In the genomic region with DNA sequence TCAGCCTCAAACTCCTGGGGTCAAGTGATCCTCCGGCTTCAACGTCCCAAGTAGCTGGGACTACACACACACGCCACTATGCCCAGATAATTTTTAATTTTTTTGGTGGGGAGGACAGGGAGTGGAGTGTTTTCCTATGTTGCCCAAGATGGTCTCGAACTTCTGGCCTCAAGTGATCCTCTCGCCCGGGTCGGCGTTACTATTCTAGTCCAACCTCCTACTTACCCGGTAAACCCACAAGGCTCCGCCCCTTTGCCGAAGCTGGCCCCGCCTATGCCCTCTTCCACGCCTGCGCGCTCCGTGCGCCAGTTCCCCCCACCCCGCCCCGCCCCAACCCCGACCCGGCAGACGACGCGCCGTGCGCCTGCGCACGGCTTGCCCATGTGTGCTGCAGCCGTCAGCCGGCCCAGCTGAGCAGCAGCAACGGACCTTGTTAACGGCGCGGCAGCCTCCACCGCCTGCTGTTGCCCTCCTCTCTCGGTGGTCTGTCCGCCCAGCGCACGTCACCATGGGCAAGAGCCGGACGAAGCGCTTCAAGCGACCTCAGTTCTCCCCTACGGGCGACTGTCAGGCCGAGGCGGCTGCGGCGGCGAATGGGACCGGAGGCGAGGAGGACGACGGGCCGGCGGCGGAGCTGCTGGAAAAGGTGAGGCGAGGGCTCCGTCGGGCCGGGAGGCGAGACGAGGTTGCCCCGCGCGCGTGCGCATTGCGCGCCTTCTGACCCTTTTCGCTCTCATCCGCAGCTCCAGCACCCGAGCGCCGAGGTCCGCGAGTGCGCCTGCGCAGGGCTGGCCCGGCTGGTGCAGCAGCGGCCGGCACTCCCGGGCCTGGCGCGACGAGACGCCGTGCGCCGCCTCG, we compare ENCODE assay signal across 1 cellular context.
TF ChIP-seq lines count a peak whose summit lies in the region.

A gene with protein sequence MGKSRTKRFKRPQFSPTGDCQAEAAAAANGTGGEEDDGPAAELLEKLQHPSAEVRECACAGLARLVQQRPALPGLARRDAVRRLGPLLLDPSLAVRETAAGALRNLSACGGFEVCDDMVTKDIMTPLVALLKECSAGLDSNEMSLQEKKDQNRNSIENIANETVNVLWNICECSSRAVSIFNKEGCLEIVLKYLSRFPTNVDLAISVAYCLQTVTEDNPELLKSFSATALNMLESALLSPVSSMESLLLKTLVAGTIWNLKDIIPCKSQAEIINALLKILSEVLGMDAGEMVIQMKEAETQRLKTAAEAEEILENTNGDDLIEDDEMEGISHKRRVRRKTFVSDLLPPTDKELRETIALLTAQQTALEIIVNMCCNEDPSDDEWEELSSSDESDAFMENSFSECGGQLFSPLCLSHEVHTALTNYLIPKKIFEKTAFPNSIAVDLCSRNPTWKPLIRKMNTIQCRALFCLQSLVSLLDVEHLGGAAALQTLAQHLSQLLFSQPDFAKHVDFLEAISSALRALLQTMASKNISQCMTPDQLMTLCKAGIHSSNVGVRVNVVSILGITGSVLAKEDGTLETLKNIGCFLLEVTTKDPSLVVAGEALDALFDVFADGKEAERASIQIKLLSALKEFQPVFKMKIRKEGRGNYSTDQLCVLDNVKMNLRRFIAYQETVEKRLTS (plus strand): TSS at position 347 of the 858 bp plus-strand sequence. CDS start 162 bp downstream, at position 509.

TF ChIP-seq in HepG2, 621 proteins besides CTCF, POLR2A, EP300 and RAD21 (continued from another document and continues in another):
- peak; percentile 81; the same call in 1 of the 2 replicates for TF ChIP-seq SALL1 (CRISPR knock-in tag; IDR thresholded peaks at IDR 0.05)
- TF ChIP-seq, protein P1, sequence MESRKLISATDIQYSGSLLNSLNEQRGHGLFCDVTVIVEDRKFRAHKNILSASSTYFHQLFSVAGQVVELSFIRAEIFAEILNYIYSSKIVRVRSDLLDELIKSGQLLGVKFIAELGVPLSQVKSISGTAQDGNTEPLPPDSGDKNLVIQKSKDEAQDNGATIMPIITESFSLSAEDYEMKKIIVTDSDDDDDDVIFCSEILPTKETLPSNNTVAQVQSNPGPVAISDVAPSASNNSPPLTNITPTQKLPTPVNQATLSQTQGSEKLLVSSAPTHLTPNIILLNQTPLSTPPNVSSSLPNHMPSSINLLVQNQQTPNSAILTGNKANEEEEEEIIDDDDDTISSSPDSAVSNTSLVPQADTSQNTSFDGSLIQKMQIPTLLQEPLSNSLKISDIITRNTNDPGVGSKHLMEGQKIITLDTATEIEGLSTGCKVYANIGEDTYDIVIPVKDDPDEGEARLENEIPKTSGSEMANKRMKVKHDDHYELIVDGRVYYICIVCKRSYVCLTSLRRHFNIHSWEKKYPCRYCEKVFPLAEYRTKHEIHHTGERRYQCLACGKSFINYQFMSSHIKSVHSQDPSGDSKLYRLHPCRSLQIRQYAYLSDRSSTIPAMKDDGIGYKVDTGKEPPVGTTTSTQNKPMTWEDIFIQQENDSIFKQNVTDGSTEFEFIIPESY (CRISPR knock-in tag; IDR thresholded peaks at IDR 0.05) = no peak; the same call in 1 of the 2 replicates
- TF ChIP-seq ZNF839 (CRISPR knock-in tag; IDR thresholded peaks at IDR 0.05; ENCODE audit: borderline replicate concordance) = no peak; the same call in 1 of the 2 replicates
- TF ChIP-seq SIX4 (CRISPR knock-in tag; IDR thresholded peaks at IDR 0.05) = no peak
- TF ChIP-seq ZNF775 (CRISPR knock-in tag; IDR thresholded peaks at IDR 0.05; ENCODE audit: borderline replicate concordance) = no peak
- no peak for TF ChIP-seq AKAP8 (CRISPR knock-in tag; IDR thresholded peaks at IDR 0.05)
- TF ChIP-seq ZMAT5 (CRISPR knock-in tag; IDR thresholded peaks at IDR 0.05; ENCODE audit: borderline replicate concordance, low read depth) = no peak
- no peak for TF ChIP-seq ZNF7 (CRISPR knock-in tag; IDR thresholded peaks at IDR 0.05)
- peak; percentile 57; the same call in 1 of the 2 replicates for TF ChIP-seq NRL (CRISPR knock-in tag; IDR thresholded peaks at IDR 0.05; ENCODE audit: borderline replicate concordance)
- no peak for TF ChIP-seq ZNF275 (CRISPR knock-in tag; IDR thresholded peaks at IDR 0.05; ENCODE audit: borderline replicate concordance)
- no peak for TF ChIP-seq TCF12 (IDR thresholded peaks at IDR 0.05)
- TF ChIP-seq TCF12 (CRISPR knock-in tag; IDR thresholded peaks at IDR 0.05) = peak; percentile 65
- no peak for TF ChIP-seq PRPF4 (IDR thresholded peaks at IDR 0.05; ENCODE audit: low read depth, low read length, poor library complexity, severe bottlenecking)
- no peak for TF ChIP-seq CHD2 (IDR thresholded peaks at IDR 0.05; ENCODE audit: low read depth, low read length)
- TF ChIP-seq GPBP1L1 (CRISPR knock-in tag; IDR thresholded peaks at IDR 0.05) = no peak
- TF ChIP-seq ZSCAN25 (CRISPR knock-in tag; IDR thresholded peaks at IDR 0.05) = no peak; the same call in 1 of the 2 replicates
- TF ChIP-seq TOPORS (CRISPR knock-in tag; IDR thresholded peaks at IDR 0.05) = peak; percentile 88
- peak; percentile 68; the same call in 1 of the 2 replicates for TF ChIP-seq TGIF2 (CRISPR knock-in tag; IDR thresholded peaks at IDR 0.05)
- no peak for TF ChIP-seq BATF2 (CRISPR knock-in tag; IDR thresholded peaks at IDR 0.05)
- TF ChIP-seq MZF1 (CRISPR knock-in tag; IDR thresholded peaks at IDR 0.05; ENCODE audit: borderline replicate concordance) = no peak
- no peak for TF ChIP-seq DBP (CRISPR knock-in tag; IDR thresholded peaks at IDR 0.05; ENCODE audit: not compliant biosample characterization)
- peak; percentile 96 for TF ChIP-seq SALL2 (CRISPR knock-in tag; IDR thresholded peaks at IDR 0.05)
- no peak for TF ChIP-seq NFE2 (CRISPR knock-in tag; IDR thresholded peaks at IDR 0.05)
- TF ChIP-seq ZNF282 (IDR thresholded peaks at IDR 0.05; ENCODE audit: partially characterized antibody) = no peak
- TF ChIP-seq ZFP41 (CRISPR knock-in tag; IDR thresholded peaks at IDR 0.05; ENCODE audit: borderline replicate concordance) = no peak
- no peak; the same call in 1 of the 2 replicates for TF ChIP-seq ZNF580 (CRISPR knock-in tag; IDR thresholded peaks at IDR 0.05; ENCODE audit: borderline replicate concordance, low read depth)
- peak; percentile 89 for TF ChIP-seq AGO2 (optimal IDR thresholded peaks at IDR 0.05; ENCODE audit: low read depth, low read length)
- TF ChIP-seq ZZZ3 (CRISPR knock-in tag; IDR thresholded peaks at IDR 0.05; ENCODE audit: borderline replicate concordance) = no peak; the same call in 1 of the 2 replicates
- TF ChIP-seq SMARCC2 (IDR thresholded peaks at IDR 0.05) = no peak
- TF ChIP-seq KLF12 (CRISPR knock-in tag; IDR thresholded peaks at IDR 0.05; ENCODE audit: borderline replicate concordance) = no peak
- peak; percentile 98 for TF ChIP-seq ZNF777 (CRISPR knock-in tag; IDR thresholded peaks at IDR 0.05)
- TF ChIP-seq SOX13 (IDR thresholded peaks at IDR 0.05) = no peak
- no peak; a peak in 1 of 4 replicates for TF ChIP-seq SOX13 (CRISPR knock-in tag; conservative IDR thresholded peaks at IDR 0.05 in 1 of 2, IDR thresholded peaks at IDR 0.05 in 1 of 2)
- peak; percentile 59; the same call in 1 of the 2 replicates for TF ChIP-seq NCOA2 (CRISPR knock-in tag; IDR thresholded peaks at IDR 0.05)
- TF ChIP-seq ATF7 (IDR thresholded peaks at IDR 0.05) = no peak
- no peak for TF ChIP-seq ATF7 (CRISPR knock-in tag; IDR thresholded peaks at IDR 0.05)
- no peak for TF ChIP-seq KDM6A (CRISPR knock-in tag; IDR thresholded peaks at IDR 0.05; ENCODE audit: low read depth)
- TF ChIP-seq TFAP4 (IDR thresholded peaks at IDR 0.05; ENCODE audit: borderline replicate concordance, low read depth) = peak; percentile 85; the same call in 1 of the 2 replicates
- peak; percentile 72 for TF ChIP-seq CBX5 (CRISPR knock-in tag; IDR thresholded peaks at IDR 0.05; ENCODE audit: borderline replicate concordance)
- no peak for TF ChIP-seq SP1 (IDR thresholded peaks at IDR 0.05)
- TF ChIP-seq SP1 (CRISPR knock-in tag; IDR thresholded peaks at IDR 0.05) = peak; percentile 12; the same call in 1 of the 2 replicates
- TF ChIP-seq REPIN1 (CRISPR knock-in tag; IDR thresholded peaks at IDR 0.05; ENCODE audit: borderline replicate concordance, low read depth) = peak; percentile 59
- no peak for TF ChIP-seq AFF4 (CRISPR knock-in tag; IDR thresholded peaks at IDR 0.05)
- peak; percentile 15; the same call in 1 of the 2 replicates for TF ChIP-seq ZNF773 (CRISPR knock-in tag; IDR thresholded peaks at IDR 0.05; ENCODE audit: borderline replicate concordance)
- peak; percentile 80; the same call in 1 of the 2 replicates for TF ChIP-seq SNAI1 (CRISPR knock-in tag; IDR thresholded peaks at IDR 0.05; ENCODE audit: borderline replicate concordance)
- TF ChIP-seq DR1 (CRISPR knock-in tag; IDR thresholded peaks at IDR 0.05) = 0 out of 2 replicates have a peak, but pooled peaks have one; percentile 44
- TF ChIP-seq MXD1 (CRISPR knock-in tag; IDR thresholded peaks at IDR 0.05) = peak; percentile 97
- TF ChIP-seq SOX6 (IDR thresholded peaks at IDR 0.05) = no peak
- peak; percentile 61 for TF ChIP-seq SOX6 (CRISPR knock-in tag; IDR thresholded peaks at IDR 0.05)
- no peak for TF ChIP-seq ZNF296 (CRISPR knock-in tag; conservative IDR thresholded peaks at IDR 0.05)
- no peak; the same call in 1 of the 2 replicates for TF ChIP-seq JUN (CRISPR knock-in tag; IDR thresholded peaks at IDR 0.05)
- no peak; the same call in 1 of the 2 replicates for TF ChIP-seq ZNF766 (CRISPR knock-in tag; IDR thresholded peaks at IDR 0.05; ENCODE audit: borderline replicate concordance)
- TF ChIP-seq ZNF24 (IDR thresholded peaks at IDR 0.05) = peak; percentile 72; the same call in 1 of the 2 replicates
